ENCODE assay signal across 8 cellular contexts in genomic region chr1:111570781-111571181, GRCh38. TPM values are rescaled to one million over a fixed set of nuclear protein-coding genes. Genes with fewer than 3 reads are reported as not detected.
A peak's percentile ranks its signal among the peaks of the same experiment; 100 is the strongest.
DNase-seq lines count a peak whose midpoint lies in the region; ATAC-seq and TF ChIP-seq lines count a peak whose summit lies in the region.

No MANE protein-coding gene starts in this region.

- no peaks in the 10 kb centered on the region for H3K36me3 Mint-ChIP-seq in HFFc6 (ENCODE audit: low read depth)

- no peak for DNase-seq in AG10803 (ENCODE audit: low read depth)
- DNase-seq in HFFc6, result peak; percentile 15
- peak; percentile 23 for DNase-seq in activated CD4-positive, alpha-beta T cell treated with anti-CD3 and anti-CD28 coated beads, Interleukin-2, amount 50 U/mL, for 1 hour
- no peak for DNase-seq in fibroblast of pulmonary artery (ENCODE audit: low read depth)
- DNase-seq in stimulated activated CD4-positive, alpha-beta T cell treated with anti-CD3 and anti-CD28 coated beads, TNF-alpha, amount 100 ng/mL, for 4 hours (ENCODE audit: low read depth in 3 of 3), result peak in 2 of 3 experiments; percentile 10 to 15
- no peak for DNase-seq in middle frontal gyrus (ENCODE audit: extremely low spot score, low spot score)
- DNase-seq in NCI-H2171 treated with DMSO at 0.1 percent for 48 hours (lab: John Stamatoyannopoulos, UW), result no peak

- H3K4me1 Mint-ChIP-seq in HFFc6 (ENCODE audit: low read depth), result peaks cover 49% of the 10 kb centered on the region

- H3K4me3 ChIP-seq in AG10803 (ENCODE audit: low read length), result no peak overlapping the region
- H3K4me3 ChIP-seq in fibroblast of pulmonary artery (replicated peaks; ENCODE audit: low read depth, low read length), result no peak overlapping the region

- peak; percentile 37 for TF ChIP-seq CTCF in AG10803 (conservative IDR thresholded peaks at IDR 0.05; ENCODE audit: low read length)
- TF ChIP-seq CTCF in HFFc6 (IDR thresholded peaks at IDR 0.05), result peak; percentile 69
- TF ChIP-seq CTCF in fibroblast of pulmonary artery (IDR thresholded peaks at IDR 0.05; ENCODE audit: low read length, missing control alignments), result peak; percentile 30

- no peaks in the 10 kb centered on the region for H3K9me3 Mint-ChIP-seq in HFFc6

- H3K27me3 Mint-ChIP-seq in HFFc6 (ENCODE audit: insufficient read depth), result no peaks in the 10 kb centered on the region

- no peak overlapping the region for H3K4me3 Mint-ChIP-seq in HFFc6

- H3K27ac Mint-ChIP-seq in HFFc6, result no peak overlapping the region

- ATAC-seq in HG03097 (IDR thresholded peaks at IDR 0.05; ENCODE audit: low FRiP score, unreplicated experiment), result no peak

RNA-seq across cellular contexts. Expression of gene RAP1A, which starts 48.8 kb away (rescaled TPM):
- total RNA-seq in HFFc6 (2021; fragmentation: NEBNext Ultra II Directional; extraction: Animal tissue kit (Norgen Biotek cat#: 25700)), result 10 to 100 TPM; 75.7 to 82.9 (median 80.3) TPM

Comparison
In these comparisons a context has a peak if more than half of its experiments do, and no peak if none do; other contexts are left out.
1. DNase-seq: peak in HFFc6 (single experiment), activated CD4-positive, alpha-beta T cell treated with anti-CD3 and anti-CD28 coated beads, Interleukin-2, amount 50 U/mL, for 1 hour (single experiment) and stimulated activated CD4-positive, alpha-beta T cell treated with anti-CD3 and anti-CD28 coated beads, TNF-alpha, amount 100 ng/mL, for 4 hours (2 of 3); none in AG10803 (single experiment), fibroblast of pulmonary artery (single experiment), middle frontal gyrus (single experiment) and NCI-H2171 treated with DMSO at 0.1 percent for 48 hours (single experiment).
2. Peak in every context shown above with its lines, with median percentiles within 50 percentile points of each other: CTCF ChIP-seq.